In the genomic region with DNA sequence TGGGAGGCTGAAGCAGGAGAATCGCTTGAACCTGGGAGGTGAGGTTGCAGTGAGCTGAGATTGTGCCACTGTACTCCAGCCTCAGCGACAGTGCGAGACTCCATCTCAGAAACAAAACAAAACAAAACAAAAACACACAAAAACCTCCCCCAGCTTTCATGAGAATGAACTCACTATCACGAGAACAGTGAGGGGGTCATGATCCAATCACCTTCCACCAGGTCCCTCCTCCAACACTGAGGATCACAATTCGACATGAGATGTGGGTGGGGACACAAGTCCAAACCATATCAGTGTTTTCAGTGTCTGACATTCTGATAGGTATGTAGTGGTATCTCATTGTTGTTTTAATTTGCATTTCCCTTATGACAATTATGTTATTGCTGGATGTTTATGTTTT, we compare ENCODE assay signal across 23 cellular contexts. TPM values are rescaled to one million over a fixed set of nuclear protein-coding genes. Genes with fewer than 3 reads are reported as not detected.
DNase-seq lines count a peak whose midpoint lies in the region; ATAC-seq, FAIRE-seq and TF ChIP-seq lines count a peak whose summit lies in the region.
"Had no signal": no experiment of that assay in that cellular context is flagged by ENCODE, and none has a peak within 500 bp of the region (broad histone marks: within the 10 kb centered on the region; RNA-seq: fewer than 3 reads in every experiment).

No MANE protein-coding gene starts in this region.

- H3K4me2 ChIP-seq in IMR-90 (ENCODE audit: low read depth, low read length) (no peak overlapping the region), K562 (ENCODE audit: insufficient read depth, low read length) (no peak overlapping the region)
- H3K4me2 ChIP-seq: A549; BLaER1 treated with 17β-estradiol and CSF1 and Interleukin-3, amounts not matched to agents 10 nM and 100 nM had no signal

- in situ Hi-C loops in IMR-90 (cut with MboI; ENCODE audit: low sequenced_read_pairs) = no loop called here
- in situ Hi-C loops in K562 (cut with MboI) = no loop called here

- no peaks in the 10 kb centered on the region for H3K79me2 ChIP-seq in K562 (ENCODE audit: control insufficient read depth, insufficient read depth, low read length)

- no peak for ATAC-seq in IMR-90 (ENCODE audit: low read depth)
- peak; percentile 68 for ATAC-seq in K562
- ATAC-seq: A549; CD8-positive, alpha-beta T cell had no signal

- POLR2A ChIA-PET in IMR-90 (lab: Charles Lee; ENCODE audit: unreplicated experiment) = no interaction called here
- POLR2A ChIA-PET in K562 (lab: Yijun Ruan, JAX) = interaction anchor here (0.8 kb wide), 1 partner anchor 31 kb away, joined by 3 read pairs; no protein-coding TSS in a partner anchor

- intact Hi-C loops in IMR-90 (cut with micrococcal nuclease) = no loop called here
- intact Hi-C loops in K562 (cut with micrococcal nuclease) = no loop called here
- intact Hi-C loops in adrenal gland (cut with DNase I) = no loop called here

- H3K18ac ChIP-seq in IMR-90 (ENCODE audit: low read depth, low read length) = no peak overlapping the region

- CTCF ChIA-PET in IMR-90 (lab: Yijun Ruan, JAX) = no interaction called here
- CTCF ChIA-PET in K562 (lab: Yijun Ruan, JAX; ENCODE audit: low intra/inter-chr PET ratio) = no interaction called here

- BruUV-seq in IMR-90 (replicated peaks; lab: Mats Ljungman, UMichigan) (no TSS peak), K562 (replicated peaks; lab: Mats Ljungman, UMichigan) (no TSS peak)

- TF ChIP-seq POLR2A in GM12892 (IDR thresholded peaks at IDR 0.05; ENCODE audit: low read depth, low read length) = no peak
- no peak for TF ChIP-seq POLR2A in IMR-90 (IDR thresholded peaks at IDR 0.05; ENCODE audit: low read depth, low read length)
- no peak for TF ChIP-seq POLR2A in K562 (conservative IDR thresholded peaks at IDR 0.05)
- TF ChIP-seq POLR2A in adrenal gland (IDR thresholded peaks at IDR 0.05) = no peak

- H4K91ac ChIP-seq in IMR-90 (ENCODE audit: insufficient read depth, low read depth, low read length) = no peak overlapping the region

- no peak overlapping the region for H3K4me3 ChIP-seq in IMR-90 (ENCODE audit: insufficient read depth, low read depth, low read length)
- H3K4me3 ChIP-seq in K562 = no peak overlapping the region
- no peak overlapping the region for H3K4me3 ChIP-seq in adrenal gland
- H3K4me3 ChIP-seq: A549; BLaER1 treated with 17β-estradiol and CSF1 and Interleukin-3, amounts not matched to agents 10 nM and 100 nM had no signal

- TF ChIP-seq RAD21 in IMR-90 (IDR thresholded peaks at IDR 0.05; ENCODE audit: low read length) (no peak), K562 (CRISPR knock-in tag; conservative IDR thresholded peaks at IDR 0.05 in 1 of 2, IDR thresholded peaks at IDR 0.05 in 1 of 2) (no peak)

- H3K9me1 ChIP-seq in IMR-90 (ENCODE audit: insufficient read depth, low read length) (peaks cover 4% of the 10 kb centered on the region; the same call in 1 of the 2 replicates), K562 (ENCODE audit: control insufficient read depth, insufficient read depth, low read length) (no peaks in the 10 kb centered on the region)

- no peak overlapping the region for H4K5ac ChIP-seq in IMR-90 (ENCODE audit: low read depth, low read length)

- no peak overlapping the region for H2AK5ac ChIP-seq in IMR-90 (ENCODE audit: low read depth, low read length)

- H3K36me3 ChIP-seq in IMR-90 (ENCODE audit: control insufficient read depth, insufficient read depth, low read length) (no peaks in the 10 kb centered on the region), K562 (ENCODE audit: control insufficient read depth, insufficient read depth, low read length) (no peaks in the 10 kb centered on the region), adrenal gland (replicated peaks in 1 of 2) (no peaks in the 10 kb centered on the region)
- H3K36me3 ChIP-seq: BLaER1 treated with 17β-estradiol and CSF1 and Interleukin-3, amounts not matched to agents 10 nM and 100 nM had no signal

- H4K8ac ChIP-seq in IMR-90 (ENCODE audit: low read depth in 2 of 2, low read length in 2 of 2) = no peak overlapping the region

- no peak overlapping the region for H2AK9ac ChIP-seq in IMR-90 (replicated peaks; ENCODE audit: low read depth, low read length, poor library complexity)

- H3K9ac ChIP-seq in IMR-90 (ENCODE audit: low read depth, low read length) (no peak overlapping the region), K562 (ENCODE audit: insufficient read depth in 1 of 2, low read depth in 2 of 2, low read length in 2 of 2) (no peak overlapping the region)
- H3K9ac ChIP-seq: BLaER1 treated with 17β-estradiol and CSF1 and Interleukin-3, amounts not matched to agents 10 nM and 100 nM had no signal

- TF ChIP-seq CTCF in IMR-90 (conservative IDR thresholded peaks at IDR 0.05; ENCODE audit: low read depth, low read length) = no peak
- no peak for TF ChIP-seq CTCF in K562 (IDR thresholded peaks at IDR 0.05 in 2 of 3, conservative IDR thresholded peaks at IDR 0.05 in 1 of 3; ENCODE audit: insufficient read depth in 2 of 3, low read depth in 1 of 3, low read length in 3 of 3)
- TF ChIP-seq CTCF in adrenal gland (IDR thresholded peaks at IDR 0.05) = no peak

- H4K20me1 ChIP-seq in IMR-90 (ENCODE audit: insufficient read depth, low read length) (no peaks in the 10 kb centered on the region), K562 (replicated peaks; ENCODE audit: control insufficient read depth, insufficient read depth, low read length) (no peaks in the 10 kb centered on the region)
- H4K20me1 ChIP-seq: BLaER1 treated with 17β-estradiol and CSF1 and Interleukin-3, amounts not matched to agents 10 nM and 100 nM had no signal

- H3K79me1 ChIP-seq in IMR-90 (ENCODE audit: low read depth in 1 of 2, low read length in 2 of 2) = no peaks in the 10 kb centered on the region

- no peak overlapping the region for H2BK5ac ChIP-seq in IMR-90 (ENCODE audit: low read depth, low read length, poor library complexity, severe bottlenecking)

- peak; percentile 30 for FAIRE-seq in GM12892 (lab: Jason Lieb, UNC)
- FAIRE-seq in K562 (lab: Jason Lieb, UNC) = peak; percentile 48
- FAIRE-seq: A549, D721Med, G401.6, GM12891, GM18507 had no signal

- no CpG with 5 or more reads among the region's 5 CpGs for WGBS in IMR-90 (ENCODE audit: extremely low coverage in 2 of 2, insufficient read length in 1 of 2), 2 experiments
- 47% methylated on average over 5 of the region's 5 CpGs for WGBS in K562 (ENCODE audit: insufficient coverage, low coverage, missing lambda C conversion rate)
- 87 to 93% (median 90%) methylated on average over 5 of the region's 5 CpGs for WGBS in adrenal gland, 4 donors

- no peak overlapping the region for H2BK15ac ChIP-seq in IMR-90 (ENCODE audit: low read depth, low read length)

- no peak overlapping the region for H3K4ac ChIP-seq in IMR-90 (ENCODE audit: low read depth, low read length)

- no peak overlapping the region for H2BK120ac ChIP-seq in IMR-90 (ENCODE audit: low read depth, low read length)

- TF ChIP-seq EP300 in K562 (IDR thresholded peaks at IDR 0.05; ENCODE audit: low read length) = no peak

- H3K27me3 ChIP-seq in IMR-90 (ENCODE audit: control insufficient read depth, insufficient read depth, low read length) = no peaks in the 10 kb centered on the region
- H3K27me3 ChIP-seq in K562 (ENCODE audit: control insufficient read depth in 2 of 2, insufficient read depth in 2 of 2, low read length in 2 of 2) = no peaks in the 10 kb centered on the region
- H3K27me3 ChIP-seq in adrenal gland = no peaks in the 10 kb centered on the region
- H3K27me3 ChIP-seq: BLaER1 treated with 17β-estradiol and CSF1 and Interleukin-3, amounts not matched to agents 10 nM and 100 nM had no signal

- H3K9me3 ChIP-seq in IMR-90 (ENCODE audit: control insufficient read depth, insufficient read depth, low read length) (no peaks in the 10 kb centered on the region), K562 (replicated peaks; ENCODE audit: control insufficient read depth, insufficient read depth, low read depth, low read length) (no peaks in the 10 kb centered on the region), adrenal gland (replicated peaks in 1 of 3) (no peaks in the 10 kb centered on the region)
- H3K9me3 ChIP-seq: A549, Caco-2 had no signal

- H3K23ac ChIP-seq in IMR-90 (ENCODE audit: low read depth, low read length) = no peak overlapping the region

- dilution Hi-C loops in IMR-90 (cut with HindIII; ENCODE audit: low sequenced_read_pairs, unreplicated experiment) = no loop called here

- no peak overlapping the region for H3K56ac ChIP-seq in IMR-90 (ENCODE audit: extremely low read depth, insufficient read depth, low read length)

- H3K14ac ChIP-seq in IMR-90 (replicated peaks; ENCODE audit: low read depth, low read length) = 0 out of 2 replicates have a peak overlapping the region, but pooled peaks have one; percentile 50

- H2BK20ac ChIP-seq in IMR-90 (ENCODE audit: low read depth, low read length) = no peak overlapping the region; the same call in 1 of the 2 replicates

- no peak overlapping the region for H2AFZ ChIP-seq in IMR-90 (replicated peaks; ENCODE audit: low read length, poor library complexity)
- H2AFZ ChIP-seq in K562 (ENCODE audit: low read depth, low read length) = peak overlapping the region; percentile 71

- H3K4me1 ChIP-seq in IMR-90 (ENCODE audit: control insufficient read depth, insufficient read depth, low read length) = peaks cover 5% of the 10 kb centered on the region
- peaks cover 0 to 19% of the 10 kb centered on the region in 2 experiments; a peak in 4 of 5 replicates for H3K4me1 ChIP-seq in K562 (replicated peaks in 1 of 2; ENCODE audit: control insufficient read depth in 2 of 2, insufficient read depth in 2 of 2, low read length in 2 of 2)
- peaks cover 11 to 24% of the 10 kb centered on the region in 2 donors for H3K4me1 ChIP-seq in adrenal gland (replicated peaks in 1 of 2)

- DNase-seq in GM12892 (ENCODE audit: insufficient read length) = no peak
- no peak for DNase-seq in IMR-90
- peak; percentile 51 for DNase-seq in OCI-M1 (lab: John Stamatoyannopoulos, UW)
- DNase-seq in K562 (ENCODE audit: extremely low read depth in 1 of 4, low spot score in 3 of 4) = peak in 1 of 4 experiments; percentile 62
- no peak for DNase-seq in HT-29 (ENCODE audit: low spot score)
- no peak for DNase-seq in NCI-H526 treated with DMSO at 0.1 percent for 48 hours (lab: John Stamatoyannopoulos, UW)
- DNase-seq in RKO (ENCODE audit: low spot score) = no peak
- DNase-seq in adrenal gland = no peak
- DNase-seq: AML-193; Caco-2; Calu3; CD4-positive, alpha-beta T cell; CD8-positive, alpha-beta T cell; DMS79 treated with DMSO at 0.1 percent for 48 hours; GF-D8 had no signal

- H3K27ac ChIP-seq in IMR-90 (ENCODE audit: insufficient read depth, low read length) (no peak overlapping the region), K562 (ENCODE audit: extremely low read depth, low read depth, low read length) (no peak overlapping the region), adrenal gland (no peak overlapping the region)
- H3K27ac ChIP-seq: 22Rv1; A549; BLaER1 treated with 17β-estradiol and CSF1 and Interleukin-3, amounts not matched to agents 10 nM and 100 nM; C4-2B had no signal

RNA-seq across cellular contexts. Expression of gene DYRK1A, which starts 31.5 kb away (rescaled TPM):
- polyA plus RNA-seq in GM12892 (2012; ENCODE audit: missing spikeins) = 24.3 TPM
- total RNA-seq in IMR-90 (2012; rRNA removed) (41.9 and 50.5 TPM in 2 replicates), K562 (2014; rRNA removed) (40.2 and 42.3 TPM in 2 replicates), K562 (2014; rRNA removed; fragmentation: Illumina TruSeq; extraction: Trizol) (58.9 and 66.8 TPM in 2 replicates), K562 (2015; rRNA removed; fragmentation: Illumina TruSeq; extraction: Trizol) (55.3 and 57.7 TPM in 2 replicates), K562 (2021) (55.8 and 64.8 TPM in 2 replicates), adrenal gland (10 to 100 TPM; 53.0 to 92.3 (median 68.7) TPM)
- polyA plus RNA-seq in IMR-90 (2012; rRNA removed) (18.6 and 22.2 TPM in 2 replicates), K562 (2011; rRNA removed) (59.9 and 65.9 TPM in 2 replicates), K562 (2014; fragmentation: Illumina TruSeq; extraction: Trizol) (35.5 and 36.5 TPM in 2 replicates), K562 (2014; fragmentation: Nextera tagmentation; extraction: Ambion mirVana) (10 to 100 TPM in 1 of 2 experiments, 1 to 10 TPM in 1; 3.7 to 13.2 TPM), K562 (2014; rRNA removed) (29.1 and 32.7 TPM in 2 replicates), adrenal gland (10 to 100 TPM; 23.6 to 49.9 (median 26.6) TPM)
- 3.9 and 14.0 TPM in 2 replicates for polyA plus RNA-seq in IMR-90 (2012; cell fraction: cytosol; rRNA removed)
- 55.1 and 65.8 TPM in 2 replicates for polyA plus RNA-seq in IMR-90 (2012; cell fraction: nucleus; rRNA removed; ENCODE audit: low replicate concordance)
- total RNA-seq in K562 (2011; cell fraction: chromatin; rRNA removed; ENCODE audit: low replicate concordance) = 104 and 251 TPM in 2 replicates
- 52.7 and 60.7 TPM in 2 replicates for total RNA-seq in K562 (2011; cell fraction: nucleolus; rRNA removed)
- total RNA-seq in K562 (2011; cell fraction: nucleoplasm; rRNA removed) = 126 and 183 TPM in 2 replicates
- polyA plus RNA-seq in K562 (2011; cell fraction: cytosol; rRNA removed) = 49.8 and 58.2 TPM in 2 replicates
- 116 and 121 TPM in 2 replicates for polyA plus RNA-seq in K562 (2011; cell fraction: nucleus; rRNA removed)
- 20.9 and 26.2 TPM in 2 replicates for polyA plus RNA-seq in K562 (2012)
- 174 and 176 TPM in 2 replicates for polyA minus RNA-seq in K562 (2011; rRNA and poly(A)+ RNA removed)
- 62.1 and 76.3 TPM in 2 replicates for polyA minus RNA-seq in K562 (2011; cell fraction: cytosol; rRNA and poly(A)+ RNA removed)
- 102 and 169 TPM in 2 replicates for polyA minus RNA-seq in K562 (2011; cell fraction: nucleus; rRNA and poly(A)+ RNA removed)
- 33.3 and 35.8 TPM in 2 replicates for total RNA-seq in HT-29 (2014; rRNA removed; shearing (Covaris generic))
